ENCODE assay signal across 25 cellular contexts in genomic region chr11:74472030-74472429, GRCh38. TPM values are rescaled to one million over a fixed set of nuclear protein-coding genes. Genes with fewer than 3 reads are reported as not detected.
A peak's percentile ranks its signal among the peaks of the same experiment; 100 is the strongest.
DNase-seq lines count a peak whose midpoint lies in the region; ATAC-seq, FAIRE-seq and TF ChIP-seq lines count a peak whose summit lies in the region.
"Had no signal": no experiment of that assay in that cellular context is flagged by ENCODE, and none has a peak within 500 bp of the region (broad histone marks: within the 10 kb centered on the region; RNA-seq: fewer than 3 reads in every experiment).

No MANE protein-coding gene starts in this region.

- H3K27me3 Mint-ChIP-seq in activated CD4-positive, alpha-beta T cell treated with anti-CD3 and anti-CD28 coated beads for 36 hours: peaks cover 14% of the 10 kb centered on the region
- H3K27me3 Mint-ChIP-seq in activated CD4-positive, alpha-beta T cell treated with anti-CD3 and anti-CD28 coated beads, Interleukin-2, amount 10 ng/mL, durations not matched to agents 24 days and 14 days: peaks cover 12% of the 10 kb centered on the region

- TF ChIP-seq EP300 in K562 (IDR thresholded peaks at IDR 0.05; ENCODE audit: low read length): no peak

- DNase-seq in activated CD4-positive, alpha-beta T cell treated with anti-CD3 and anti-CD28 coated beads for 36 hours: no peak
- no peak for DNase-seq in activated CD4-positive, alpha-beta T cell treated with anti-CD3 and anti-CD28 coated beads, Interleukin-2, amount 10 ng/mL, durations not matched to agents 24 days and 14 days
- DNase-seq in A673 (ENCODE audit: low spot score) (peak; percentile 65), K562 (ENCODE audit: extremely low read depth in 1 of 4, low spot score in 3 of 4) (no peak), mesendoderm (peak; percentile 27), activated gamma-delta T cell (lab: John Stamatoyannopoulos, UW) (no peak), Kasumi-1 (lab: John Stamatoyannopoulos, UW) (no peak)
- DNase-seq: ACHN, BE2C, Calu3, DND-41, MV-4-11, NCI-H1105 treated with DMSO at 0.1 percent for 48 hours, NCI-H2029, NCI-H446, NCI-H524 treated with DMSO at 0.1 percent for 48 hours, NCI-H82, PC-9, SJCRH30 had no signal

- H3K27ac ChIP-seq in A673 (ENCODE audit: low read depth, low read length, poor library complexity, severe bottlenecking): peak overlapping the region; percentile 16
- no peak overlapping the region for H3K27ac ChIP-seq in K562 (ENCODE audit: extremely low read depth, low read depth, low read length)
- H3K27ac ChIP-seq in mesendoderm (ENCODE audit: low read depth, low read length): peak overlapping the region; percentile 8
- H3K27ac ChIP-seq: 22Rv1, PC-9, SJCRH30 had no signal

- no peak overlapping the region for H2BK15ac ChIP-seq in mesendoderm (replicated peaks; ENCODE audit: low read depth)

- H2AFZ ChIP-seq in K562 (ENCODE audit: low read depth, low read length): no peak overlapping the region
- H2AFZ ChIP-seq: PC-9 had no signal

- H3K4me3 ChIP-seq in A673 (ENCODE audit: low read depth, low read length, poor library complexity, severe bottlenecking): no peak overlapping the region
- no peak overlapping the region for H3K4me3 ChIP-seq in K562
- H3K4me3 ChIP-seq in mesendoderm (ENCODE audit: low read length): no peak overlapping the region
- H3K4me3 ChIP-seq: PC-9, SJCRH30 had no signal

- no peak overlapping the region for H2BK120ac ChIP-seq in mesendoderm (ENCODE audit: low read depth, low read length)

- H3K27me3 ChIP-seq in A673 (replicated peaks; ENCODE audit: insufficient read depth, low read depth, low read length, poor library complexity) (no peaks in the 10 kb centered on the region), K562 (ENCODE audit: control insufficient read depth in 2 of 2, insufficient read depth in 2 of 2, low read length in 2 of 2) (no peaks in the 10 kb centered on the region; a peak in 1 of 5 replicates), mesendoderm (ENCODE audit: insufficient read depth, low read length, poor library complexity) (no peaks in the 10 kb centered on the region)
- H3K27me3 ChIP-seq: BE2C, SJCRH30 had no signal

- H3K23ac ChIP-seq in mesendoderm (ENCODE audit: low read length): no peak overlapping the region

- peaks cover 8% of the 10 kb centered on the region for H3K4me1 Mint-ChIP-seq in activated CD4-positive, alpha-beta T cell treated with anti-CD3 and anti-CD28 coated beads for 36 hours
- H3K4me1 Mint-ChIP-seq in activated CD4-positive, alpha-beta T cell treated with anti-CD3 and anti-CD28 coated beads, Interleukin-2, amount 10 ng/mL, durations not matched to agents 24 days and 14 days: peaks cover 5% of the 10 kb centered on the region

- no peak for TF ChIP-seq POLR2A in K562 (conservative IDR thresholded peaks at IDR 0.05)

- ATAC-seq in activated CD4-positive, alpha-beta T cell treated with anti-CD3 and anti-CD28 coated beads for 36 hours: peak; percentile 71
- ATAC-seq in K562 (no peak), GM21737 (IDR thresholded peaks at IDR 0.05; ENCODE audit: unreplicated experiment) (no peak)
- ATAC-seq: Right ventricle myocardium inferior had no signal

- in situ Hi-C loops in K562 (cut with MboI): no loop called here

- H4K8ac ChIP-seq in mesendoderm (ENCODE audit: low read depth, low read length): no peak overlapping the region

- H3K36me3 Mint-ChIP-seq in activated CD4-positive, alpha-beta T cell treated with anti-CD3 and anti-CD28 coated beads for 36 hours (ENCODE audit: low read depth): no peaks in the 10 kb centered on the region
- H3K36me3 Mint-ChIP-seq in activated CD4-positive, alpha-beta T cell treated with anti-CD3 and anti-CD28 coated beads, Interleukin-2, amount 10 ng/mL, durations not matched to agents 24 days and 14 days (ENCODE audit: low read depth): no peaks in the 10 kb centered on the region

- H3K4ac ChIP-seq in mesendoderm (ENCODE audit: low read depth, low read length): no peak overlapping the region

- H3K9me3 ChIP-seq in A673 (ENCODE audit: low read depth, low read length, poor library complexity, severe bottlenecking) (no peaks in the 10 kb centered on the region), K562 (replicated peaks; ENCODE audit: control insufficient read depth, insufficient read depth, low read depth, low read length) (no peaks in the 10 kb centered on the region)
- H3K9me3 ChIP-seq: BE2C, SJCRH30 had no signal

- no peak overlapping the region for H3K18ac ChIP-seq in mesendoderm (ENCODE audit: low read length)

- no peaks in the 10 kb centered on the region for H4K20me1 ChIP-seq in K562 (replicated peaks; ENCODE audit: control insufficient read depth, insufficient read depth, low read length)

- WGBS in K562 (ENCODE audit: insufficient coverage, low coverage, missing lambda C conversion rate): 7% methylated on average over 3 of the region's 3 CpGs
- no CpG with 5 or more reads among the region's 3 CpGs for WGBS in mesendoderm (ENCODE audit: extremely low coverage, insufficient coverage, low lambda C conversion rate)

- H3K9ac ChIP-seq in K562 (ENCODE audit: insufficient read depth in 1 of 2, low read depth in 2 of 2, low read length in 2 of 2) (no peak overlapping the region), mesendoderm (ENCODE audit: low read length) (no peak overlapping the region)

- CTCF ChIA-PET in activated CD4-positive, alpha-beta T cell treated with anti-CD3 and anti-CD28 coated beads for 36 hours (lab: Charles Lee): no interaction called here
- CTCF ChIA-PET in A673 (lab: Charles Lee): no interaction called here
- CTCF ChIA-PET in K562 (lab: Yijun Ruan, JAX; ENCODE audit: low intra/inter-chr PET ratio): no interaction called here

- POLR2A ChIA-PET in activated CD4-positive, alpha-beta T cell treated with anti-CD3 and anti-CD28 coated beads for 36 hours (lab: Charles Lee): no interaction called here
- POLR2A ChIA-PET in A673 (lab: Charles Lee; ENCODE audit: low non-redundant PET): no interaction called here
- POLR2A ChIA-PET in K562 (lab: Yijun Ruan, JAX): no interaction called here

- no peak overlapping the region for H4K5ac ChIP-seq in mesendoderm (ENCODE audit: low read length)

- H2AK5ac ChIP-seq in mesendoderm (ENCODE audit: low read length): no peak overlapping the region

- H3K56ac ChIP-seq in mesendoderm (ENCODE audit: low read length): no peak overlapping the region

- H3K79me1 ChIP-seq in mesendoderm (ENCODE audit: low read length): no peaks in the 10 kb centered on the region

- no peak for TF ChIP-seq CTCF in A673 (conservative IDR thresholded peaks at IDR 0.05; ENCODE audit: low read depth, low read length)
- TF ChIP-seq CTCF in K562 (IDR thresholded peaks at IDR 0.05 in 2 of 3, conservative IDR thresholded peaks at IDR 0.05 in 1 of 3; ENCODE audit: insufficient read depth in 2 of 3, low read depth in 1 of 3, low read length in 3 of 3): no peak

- no peaks in the 10 kb centered on the region for H3K9me3 Mint-ChIP-seq in activated CD4-positive, alpha-beta T cell treated with anti-CD3 and anti-CD28 coated beads for 36 hours (ENCODE audit: low read depth)
- no peaks in the 10 kb centered on the region for H3K9me3 Mint-ChIP-seq in activated CD4-positive, alpha-beta T cell treated with anti-CD3 and anti-CD28 coated beads, Interleukin-2, amount 10 ng/mL, durations not matched to agents 24 days and 14 days

- no peaks in the 10 kb centered on the region for H3K79me2 ChIP-seq in K562 (ENCODE audit: control insufficient read depth, insufficient read depth, low read length)
- H3K79me2 ChIP-seq in mesendoderm (ENCODE audit: control insufficient read depth, insufficient read depth, low read length): no peaks in the 10 kb centered on the region

- no TSS peak for BruUV-seq in A673 (replicated peaks; lab: Mats Ljungman, UMichigan)
- no TSS peak for BruUV-seq in K562 (replicated peaks; lab: Mats Ljungman, UMichigan)

- no peaks in the 10 kb centered on the region for H3K9me1 ChIP-seq in K562 (ENCODE audit: control insufficient read depth, insufficient read depth, low read length)

- peaks cover 40% of the 10 kb centered on the region for H3K4me1 ChIP-seq in A673 (ENCODE audit: insufficient read depth, low read length, poor library complexity, severe bottlenecking)
- peaks cover 10 to 18% of the 10 kb centered on the region in 2 experiments for H3K4me1 ChIP-seq in K562 (replicated peaks in 1 of 2; ENCODE audit: control insufficient read depth in 2 of 2, insufficient read depth in 2 of 2, low read length in 2 of 2)
- H3K4me1 ChIP-seq in mesendoderm (ENCODE audit: control insufficient read depth, low read depth, low read length): peaks cover 15% of the 10 kb centered on the region
- H3K4me1 ChIP-seq: BE2C, SJCRH30 had no signal

- intact Hi-C loops in activated CD4-positive, alpha-beta T cell treated with anti-CD3 and anti-CD28 coated beads for 36 hours (cut with DNase I, micrococcal nuclease): no loop called here
- intact Hi-C loops in activated CD4-positive, alpha-beta T cell treated with anti-CD3 and anti-CD28 coated beads, Interleukin-2, amount 10 ng/mL, durations not matched to agents 24 days and 14 days (cut with micrococcal nuclease): no loop called here
- intact Hi-C loops in A673 (cut with micrococcal nuclease; ENCODE audit: unreplicated experiment) (no loop called here), K562 (cut with micrococcal nuclease) (no loop called here)

- no peak overlapping the region for H3K27ac Mint-ChIP-seq in activated CD4-positive, alpha-beta T cell treated with anti-CD3 and anti-CD28 coated beads for 36 hours
- H3K27ac Mint-ChIP-seq in activated CD4-positive, alpha-beta T cell treated with anti-CD3 and anti-CD28 coated beads, Interleukin-2, amount 10 ng/mL, durations not matched to agents 24 days and 14 days: no peak overlapping the region

- H3K36me3 ChIP-seq in A673 (ENCODE audit: insufficient read depth, low read length, poor library complexity, severe bottlenecking) (no peaks in the 10 kb centered on the region), K562 (ENCODE audit: control insufficient read depth, insufficient read depth, low read length) (no peaks in the 10 kb centered on the region), mesendoderm (ENCODE audit: control insufficient read depth, insufficient read depth, low read length) (no peaks in the 10 kb centered on the region)
- H3K36me3 ChIP-seq: BE2C, SJCRH30 had no signal

- no peak overlapping the region for H3K4me3 Mint-ChIP-seq in activated CD4-positive, alpha-beta T cell treated with anti-CD3 and anti-CD28 coated beads for 36 hours
- H3K4me3 Mint-ChIP-seq in activated CD4-positive, alpha-beta T cell treated with anti-CD3 and anti-CD28 coated beads, Interleukin-2, amount 10 ng/mL, durations not matched to agents 24 days and 14 days: no peak overlapping the region

- no peak for FAIRE-seq in K562 (lab: Jason Lieb, UNC)
- FAIRE-seq: GM19239 had no signal

- no peak overlapping the region for H2BK5ac ChIP-seq in mesendoderm (ENCODE audit: low read length)

- no peak overlapping the region for H3K4me2 ChIP-seq in K562 (ENCODE audit: insufficient read depth, low read length)
- no peak overlapping the region for H3K4me2 ChIP-seq in mesendoderm (ENCODE audit: low read length)
- H3K4me2 ChIP-seq: PC-9 had no signal

- no peak for TF ChIP-seq RAD21 in K562 (CRISPR knock-in tag; conservative IDR thresholded peaks at IDR 0.05 in 1 of 2, IDR thresholded peaks at IDR 0.05 in 1 of 2)

RNA-seq across cellular contexts. Expression of gene KCNE3, which starts 4.7 kb away (rescaled TPM):
- total RNA-seq in activated CD4-positive, alpha-beta T cell treated with anti-CD3 and anti-CD28 coated beads for 36 hours: not detected
- total RNA-seq in activated CD4-positive, alpha-beta T cell treated with anti-CD3 and anti-CD28 coated beads, Interleukin-2, amount 10 ng/mL, durations not matched to agents 24 days and 14 days: not detected in 2 replicates
- total RNA-seq in A673 (2021): 106 and 107 TPM in 2 replicates
- 2.7 and 3.5 TPM in 2 replicates for total RNA-seq in K562 (2011; cell fraction: chromatin; rRNA removed; ENCODE audit: low replicate concordance)
- total RNA-seq in K562 (2011; cell fraction: nucleolus; rRNA removed): 1.7 and 3.3 TPM in 2 replicates
- 3.2 and 3.9 TPM in 2 replicates for total RNA-seq in K562 (2011; cell fraction: nucleoplasm; rRNA removed)
- total RNA-seq in K562 (2014; rRNA removed): 6.8 and 7.2 TPM in 2 replicates
- 7.0 and 8.0 TPM in 2 replicates for total RNA-seq in K562 (2014; rRNA removed; fragmentation: Illumina TruSeq; extraction: Trizol)
- 5.2 and 5.7 TPM in 2 replicates for total RNA-seq in K562 (2015; rRNA removed; fragmentation: Illumina TruSeq; extraction: Trizol)
- total RNA-seq in K562 (2021): 5.9 and 6.2 TPM in 2 replicates
- 2.0 and 2.4 TPM in 2 replicates for polyA plus RNA-seq in K562 (2011; rRNA removed)
- polyA plus RNA-seq in K562 (2011; cell fraction: cytosol; rRNA removed): 1.8 and 3.4 TPM in 2 replicates
- 2.1 and 2.6 TPM in 2 replicates for polyA plus RNA-seq in K562 (2011; cell fraction: nucleus; rRNA removed)
- 6.7 and 11.4 TPM in 2 replicates for polyA plus RNA-seq in K562 (2012)
- 7.9 and 8.4 TPM in 2 replicates for polyA plus RNA-seq in K562 (2014; fragmentation: Illumina TruSeq; extraction: Trizol)
- 1 to 10 TPM; 1.6 to 2.3 TPM for polyA plus RNA-seq in K562 (2014; fragmentation: Nextera tagmentation; extraction: Ambion mirVana)
- polyA plus RNA-seq in K562 (2014; rRNA removed): 8.7 and 9.9 TPM in 2 replicates
- 1.0 and 2.6 TPM in 2 replicates for polyA minus RNA-seq in K562 (2011; rRNA and poly(A)+ RNA removed)
- polyA minus RNA-seq in K562 (2011; cell fraction: cytosol; rRNA and poly(A)+ RNA removed): 1.4 and 1.6 TPM in 2 replicates
- 0.67 TPM in 2 replicates for polyA minus RNA-seq in K562 (2011; cell fraction: nucleus; rRNA and poly(A)+ RNA removed)
- polyA plus RNA-seq in mesendoderm (2013, experiment 1 of 2): 8.2 TPM
- polyA plus RNA-seq in mesendoderm (2013, experiment 2 of 2): 7.7 TPM
- total RNA-seq: H4, MCF 10A, SJCRH30 had no signal

RNA-seq across cellular contexts. Expression of gene LIPT2, which starts 21.5 kb away (rescaled TPM):
- total RNA-seq in activated CD4-positive, alpha-beta T cell treated with anti-CD3 and anti-CD28 coated beads for 36 hours: 1 to 10 TPM; 4.2 to 5.0 TPM
- total RNA-seq in activated CD4-positive, alpha-beta T cell treated with anti-CD3 and anti-CD28 coated beads, Interleukin-2, amount 10 ng/mL, durations not matched to agents 24 days and 14 days: 3.1 and 4.7 TPM in 2 replicates
- total RNA-seq in A673 (2021) (8.6 and 12.6 TPM in 2 replicates), K562 (2014; rRNA removed) (4.5 and 5.5 TPM in 2 replicates), K562 (2014; rRNA removed; fragmentation: Illumina TruSeq; extraction: Trizol) (2.3 and 3.3 TPM in 2 replicates), K562 (2015; rRNA removed; fragmentation: Illumina TruSeq; extraction: Trizol) (3.6 and 4.7 TPM in 2 replicates), K562 (2021) (2.6 and 2.9 TPM in 2 replicates)
- total RNA-seq in K562 (2011; cell fraction: chromatin; rRNA removed; ENCODE audit: low replicate concordance): 3.1 TPM in 1 of 2 replicates, not detected in the other
- 3.4 and 4.3 TPM in 2 replicates for total RNA-seq in K562 (2011; cell fraction: nucleolus; rRNA removed)
- 3.1 and 3.6 TPM in 2 replicates for total RNA-seq in K562 (2011; cell fraction: nucleoplasm; rRNA removed)
- polyA plus RNA-seq in K562 (2011; rRNA removed) (4.5 and 5.2 TPM in 2 replicates), K562 (2014; fragmentation: Illumina TruSeq; extraction: Trizol) (3.3 and 4.3 TPM in 2 replicates), K562 (2014; fragmentation: Nextera tagmentation; extraction: Ambion mirVana) (1 to 10 TPM in 1 of 2 experiments, under 1 TPM in 1; 1.00 to 1.4 TPM), K562 (2014; rRNA removed) (2.9 and 3.5 TPM in 2 replicates)
- 4.2 and 6.6 TPM in 2 replicates for polyA plus RNA-seq in K562 (2011; cell fraction: cytosol; rRNA removed)
- polyA plus RNA-seq in K562 (2011; cell fraction: nucleus; rRNA removed): 1.4 and 3.0 TPM in 2 replicates
- 2.8 and 3.9 TPM in 2 replicates for polyA plus RNA-seq in K562 (2012)
- polyA minus RNA-seq in K562 (2011; rRNA and poly(A)+ RNA removed): 3.7 and 3.9 TPM in 2 replicates
- 2.1 and 2.7 TPM in 2 replicates for polyA minus RNA-seq in K562 (2011; cell fraction: cytosol; rRNA and poly(A)+ RNA removed)
- polyA minus RNA-seq in K562 (2011; cell fraction: nucleus; rRNA and poly(A)+ RNA removed): 2.6 and 3.2 TPM in 2 replicates
- 8.3 TPM for polyA plus RNA-seq in mesendoderm (2013, experiment 1 of 2)
- polyA plus RNA-seq in mesendoderm (2013, experiment 2 of 2): 9.1 TPM

Comparison
In these comparisons a context has a peak if more than half of its experiments do, and no peak if none do; other contexts are left out.
1. DNase-seq: peak in A673 (single experiment) and mesendoderm (single experiment); none in activated CD4-positive, alpha-beta T cell treated with anti-CD3 and anti-CD28 coated beads for 36 hours (single experiment), activated CD4-positive, alpha-beta T cell treated with anti-CD3 and anti-CD28 coated beads, Interleukin-2, amount 10 ng/mL, durations not matched to agents 24 days and 14 days (single experiment), K562 (0 of 4), activated gamma-delta T cell (single experiment) and Kasumi-1 (0 of 2).
2. RNA of gene KCNE3, which starts 4.7 kb away (total RNA-seq): 106 to 107 TPM in A673; 1.7 to 8.0 TPM in K562, not detected in activated CD4-positive, alpha-beta T cell treated with anti-CD3 and anti-CD28 coated beads for 36 hours and not detected in activated CD4-positive, alpha-beta T cell treated with anti-CD3 and anti-CD28 coated beads, Interleukin-2, amount 10 ng/mL, durations not matched to agents 24 days and 14 days; every median in the first group is over 10 times any median in the second.